Comparison of ENCODE assay signal across 30 cellular contexts in the genomic region with DNA sequence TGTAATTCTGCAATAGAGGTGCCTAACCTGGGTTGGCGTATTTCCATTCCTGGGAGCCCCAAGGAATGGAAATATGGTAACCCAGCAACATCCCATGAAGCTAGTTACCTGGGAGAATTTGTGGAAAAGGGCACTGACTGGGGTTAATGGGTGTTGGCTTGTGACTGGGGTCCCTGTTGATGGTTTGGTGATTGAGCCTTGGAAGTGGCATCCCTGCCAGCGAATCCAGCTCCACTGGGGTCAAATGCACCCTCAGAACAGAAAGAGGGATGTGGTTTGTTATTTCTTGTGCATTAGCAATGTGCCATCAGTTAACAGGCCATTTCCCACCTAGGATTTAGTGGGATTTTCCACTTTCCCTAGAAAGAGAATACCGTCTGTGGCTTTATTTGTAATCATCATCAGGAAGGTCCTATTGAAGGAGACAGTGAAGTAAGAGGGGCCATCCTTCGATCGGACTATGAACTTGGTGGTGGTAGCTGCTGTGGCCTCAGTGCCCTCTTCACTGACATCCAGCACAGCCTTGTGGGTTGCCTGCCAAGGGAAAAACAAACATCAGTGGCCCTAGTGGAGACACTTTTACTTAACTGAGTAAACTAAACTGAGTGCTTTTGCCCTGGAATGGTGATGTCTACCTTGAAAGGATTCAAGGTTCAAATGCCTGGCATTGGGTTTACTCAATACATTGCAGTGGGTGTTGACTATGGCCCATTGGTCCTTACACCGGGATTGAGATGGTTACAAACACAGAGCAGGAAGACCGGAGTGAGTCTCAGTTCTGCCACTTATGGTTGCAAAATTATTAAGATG. TPM values are rescaled to one million over a fixed set of nuclear protein-coding genes. Genes with fewer than 3 reads are reported as not detected.
"Had no signal": no experiment of that assay in that cellular context is flagged by ENCODE, and none has a peak within 500 bp of the region (broad histone marks: within the 10 kb centered on the region; RNA-seq: fewer than 3 reads in every experiment).

No MANE protein-coding gene starts in this region.

- H3K9ac ChIP-seq: SK-N-SH had no signal

- H3K36me3 ChIP-seq: SJSA1 had no signal

- H3K4me2 ChIP-seq: SK-N-SH had no signal

- H3K4me1 ChIP-seq: SJSA1 had no signal

- H3K27me3 ChIP-seq: SJSA1 had no signal

- H3K9me3 ChIP-seq: SJSA1, SK-N-SH had no signal

- FAIRE-seq: bronchial epithelial cell, K562, TTC549 had no signal

- DNase-seq: activated CD4-positive, alpha-beta T cell treated with anti-CD3 and anti-CD28 coated beads for 36 hours; activated CD4-positive, alpha-beta T cell treated with anti-CD3 and anti-CD28 coated beads, Interleukin-2, amount 10 ng/mL, durations not matched to agents 7 days and 5 days; activated CD4-positive, alpha-beta T cell treated with anti-CD3 and anti-CD28 coated beads, Interleukin-2, amount 50 U/mL, for 48 hours; activated CD8-positive, alpha-beta memory T cell treated with anti-CD3 and anti-CD28 coated beads, Interleukin-2, amount 50 U/mL, for 48 hours; activated CD8-positive, alpha-beta T cell treated with anti-CD3 and anti-CD28 coated beads, Interleukin-2, amount 10 ng/mL, durations not matched to agents 7 days and 5 days; activated effector memory CD4-positive, alpha-beta T cell treated with Interleukin-2 at 50 U/mL for 16 hours; activated naive CD4-positive, alpha-beta T cell treated with anti-CD3 and anti-CD28 coated beads, Interleukin-2, amount 10 ng/mL, durations not matched to agents 7 days and 5 days; activated naive CD8-positive, alpha-beta T cell treated with anti-CD3 and anti-CD28 coated beads, Interleukin-2, amount 50 U/mL, for 24 hours; activated T-cell treated with anti-CD3 and anti-CD28 coated beads, Interleukin-2, amount 50 U/mL, for 48 hours; anterior cingulate cortex; central memory CD4-positive, alpha-beta T cell; NCI-H1048; NCI-H1105 treated with DMSO at 0.1 percent for 48 hours; NCI-H1436; NCI-H1694; NCI-H1930; NCI-H2081 treated with DMSO at 0.1 percent for 48 hours; NCI-H226; NCI-H524 treated with DMSO at 0.1 percent for 48 hours; SHP77 treated with DMSO at 0.1 percent for 48 hours; SK-N-SH had no signal

- H3K27ac ChIP-seq: SJSA1 had no signal

- ATAC-seq: activated CD4-positive, CD25-positive, alpha-beta regulatory T cell treated with anti-CD3 and anti-CD28 coated beads, Interleukin-2, amount 50 U/mL, for 24 hours; activated CD8-positive, alpha-beta T cell treated with anti-CD3 and anti-CD28 coated beads, Interleukin-2, amount 10 ng/mL, durations not matched to agents 7 days and 5 days; activated naive CD8-positive, alpha-beta T cell treated with anti-CD3 and anti-CD28 coated beads, Interleukin-2, amount 50 U/mL, for 24 hours; K562; Panc1 had no signal

- H3K4me3 ChIP-seq: K562, SJSA1 had no signal

RNA-seq across cellular contexts. Expression of a gene that starts 10.4 kb away (rescaled TPM):
- total RNA-seq: activated CD4-positive, alpha-beta T cell treated with anti-CD3 and anti-CD28 coated beads for 36 hours; activated CD4-positive, alpha-beta T cell treated with anti-CD3 and anti-CD28 coated beads, Interleukin-2, amount 10 ng/mL, durations not matched to agents 7 days and 5 days; activated CD8-positive, alpha-beta T cell treated with anti-CD3 and anti-CD28 coated beads, Interleukin-2, amount 10 ng/mL, durations not matched to agents 7 days and 5 days; bronchial epithelial cell; K562; MCF 10A; NCI-H460; RPMI7951; SJSA1 had no signal
- polyA plus RNA-seq: K562, SK-N-SH had no signal

RNA-seq across cellular contexts. Expression of a gene that starts 13.0 kb away (rescaled TPM):
- total RNA-seq: activated CD4-positive, alpha-beta T cell treated with anti-CD3 and anti-CD28 coated beads for 36 hours; activated CD4-positive, alpha-beta T cell treated with anti-CD3 and anti-CD28 coated beads, Interleukin-2, amount 10 ng/mL, durations not matched to agents 7 days and 5 days; activated CD8-positive, alpha-beta T cell treated with anti-CD3 and anti-CD28 coated beads, Interleukin-2, amount 10 ng/mL, durations not matched to agents 7 days and 5 days; bronchial epithelial cell; K562; MCF 10A; NCI-H460; RPMI7951; SJSA1 had no signal
- polyA plus RNA-seq: K562, SK-N-SH had no signal

RNA-seq across cellular contexts. Expression of a gene that starts 46.3 kb away (rescaled TPM):
- total RNA-seq: activated CD4-positive, alpha-beta T cell treated with anti-CD3 and anti-CD28 coated beads for 36 hours; activated CD4-positive, alpha-beta T cell treated with anti-CD3 and anti-CD28 coated beads, Interleukin-2, amount 10 ng/mL, durations not matched to agents 7 days and 5 days; activated CD8-positive, alpha-beta T cell treated with anti-CD3 and anti-CD28 coated beads, Interleukin-2, amount 10 ng/mL, durations not matched to agents 7 days and 5 days; bronchial epithelial cell; K562; MCF 10A; NCI-H460; RPMI7951; SJSA1 had no signal
- polyA plus RNA-seq: K562, SK-N-SH had no signal
